14 cellular contexts compared by ENCODE assay signal in the genomic region with DNA sequence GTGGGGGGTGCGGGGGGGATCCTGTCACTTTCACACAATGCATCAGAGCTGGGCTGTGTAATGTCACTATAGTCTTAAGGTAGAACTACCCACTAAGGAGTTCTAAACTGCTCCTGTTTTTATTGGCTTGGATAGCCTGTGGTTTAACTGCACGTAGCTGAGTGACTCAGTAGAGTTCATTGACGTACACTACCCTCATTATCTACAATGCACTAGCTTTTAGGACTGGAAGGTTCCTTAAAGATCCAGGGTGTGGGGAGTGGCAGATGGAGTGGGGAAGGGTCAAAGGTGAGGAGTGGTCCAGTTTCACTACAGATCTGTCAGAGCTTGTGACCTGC.
DNase-seq lines count a peak whose midpoint lies in the region; ATAC-seq, FAIRE-seq and TF ChIP-seq lines count a peak whose summit lies in the region.
"Had no signal": no experiment of that assay in that cellular context is flagged by ENCODE, and none has a peak within 500 bp of the region (broad histone marks: within the 10 kb centered on the region; RNA-seq: fewer than 3 reads in every experiment).

No MANE protein-coding gene starts in this region.

- H3K27ac ChIP-seq in AG04450 (ENCODE audit: low read depth, low read length) (peak overlapping the region; percentile 77), IMR-90 (ENCODE audit: insufficient read depth, low read length) (peak overlapping the region; percentile 52), astrocyte (ENCODE audit: low read depth, low read length) (peak overlapping the region; percentile 69), keratinocyte (ENCODE audit: control insufficient read depth, insufficient read depth, low read length) (no peak overlapping the region)
- H3K27ac ChIP-seq: colonic mucosa, uterus had no signal

- TF ChIP-seq POLR2A in IMR-90 (IDR thresholded peaks at IDR 0.05; ENCODE audit: low read depth, low read length): no peak

- no CpG with 5 or more reads among the region's 3 CpGs for WGBS in IMR-90 (ENCODE audit: extremely low coverage in 2 of 2, insufficient read length in 1 of 2), 2 experiments

- dilution Hi-C loops in IMR-90 (cut with HindIII; ENCODE audit: low sequenced_read_pairs, unreplicated experiment): no loop called here
- dilution Hi-C loops in keratinocyte (cut with MboI; ENCODE audit: extremely low pct_ligation_motif_present, low sequenced_read_pairs): no loop called here

- H2BK120ac ChIP-seq in IMR-90 (ENCODE audit: low read depth, low read length): peak overlapping the region; percentile 71

- peak overlapping the region; percentile 51; the same call in 1 of the 2 replicates for H4K91ac ChIP-seq in IMR-90 (ENCODE audit: insufficient read depth, low read depth, low read length)

- H3K4me2 ChIP-seq in IMR-90 (ENCODE audit: low read depth, low read length) (peak overlapping the region; percentile 18; the same call in 1 of the 2 replicates), astrocyte (ENCODE audit: low read length) (peak overlapping the region; percentile 31), keratinocyte (ENCODE audit: control insufficient read depth, extremely low read depth, insufficient read depth, low read depth, low read length) (no peak overlapping the region)

- H3K36me3 ChIP-seq in IMR-90 (ENCODE audit: control insufficient read depth, insufficient read depth, low read length) (no peaks in the 10 kb centered on the region), astrocyte (ENCODE audit: insufficient read depth, low read length) (no peaks in the 10 kb centered on the region), keratinocyte (ENCODE audit: control insufficient read depth in 2 of 2, extremely low read depth in 1 of 2, insufficient read depth in 2 of 2, low read length in 2 of 2) (no peaks in the 10 kb centered on the region)
- H3K36me3 ChIP-seq: colonic mucosa, uterus had no signal

- peak; percentile 99 for FAIRE-seq in astrocyte (lab: Jason Lieb, UNC)
- FAIRE-seq in keratinocyte (lab: Jason Lieb, UNC): peak; percentile 64
- FAIRE-seq: TTC549 had no signal

- H3K9ac ChIP-seq in IMR-90 (ENCODE audit: low read depth, low read length) (no peak overlapping the region), astrocyte (ENCODE audit: low read length) (no peak overlapping the region), keratinocyte (ENCODE audit: control insufficient read depth, extremely low read depth, insufficient read depth, low read length) (no peak overlapping the region)

- peak overlapping the region; percentile 89 for H3K18ac ChIP-seq in IMR-90 (ENCODE audit: low read depth, low read length)

- peak overlapping the region; percentile 91 for H2BK20ac ChIP-seq in IMR-90 (ENCODE audit: low read depth, low read length)

- H3K4me3 ChIP-seq in AG04450 (ENCODE audit: low read depth, low read length): no peak overlapping the region
- H3K4me3 ChIP-seq in IMR-90 (ENCODE audit: insufficient read depth, low read depth, low read length): no peak overlapping the region
- no peak overlapping the region for H3K4me3 ChIP-seq in astrocyte (ENCODE audit: insufficient read depth, low read depth, low read length)
- no peak overlapping the region for H3K4me3 ChIP-seq in keratinocyte (ENCODE audit: control insufficient read depth in 2 of 3, extremely low read depth in 1 of 3, insufficient read depth in 2 of 3, low read depth in 1 of 3, low read length in 3 of 3)
- H3K4me3 ChIP-seq: colonic mucosa, uterus had no signal

- H3K23ac ChIP-seq in IMR-90 (ENCODE audit: low read depth, low read length): peak overlapping the region; percentile 45; the same call in 1 of the 2 replicates

- H2BK15ac ChIP-seq in IMR-90 (ENCODE audit: low read depth, low read length): peak overlapping the region; percentile 87; the same call in 2 of the 3 replicates

- no peaks in the 10 kb centered on the region for H3K4me1 Mint-ChIP-seq in astrocyte (ENCODE audit: low read depth, unreplicated experiment)

- no peaks in the 10 kb centered on the region for H3K79me1 ChIP-seq in IMR-90 (ENCODE audit: low read depth in 1 of 2, low read length in 2 of 2)

- H3K9me3 ChIP-seq in AG04450 (ENCODE audit: control insufficient read depth, insufficient read depth, low read length): no peaks in the 10 kb centered on the region
- H3K9me3 ChIP-seq in IMR-90 (ENCODE audit: control insufficient read depth, insufficient read depth, low read length): no peaks in the 10 kb centered on the region
- no peaks in the 10 kb centered on the region for H3K9me3 ChIP-seq in astrocyte (ENCODE audit: insufficient read depth, low read depth, low read length)
- H3K9me3 ChIP-seq in keratinocyte (ENCODE audit: control insufficient read depth, low read depth, low read length): no peaks in the 10 kb centered on the region
- H3K9me3 ChIP-seq: colonic mucosa, uterus had no signal

- H3K79me2 ChIP-seq in astrocyte (ENCODE audit: insufficient read depth, low read length) (no peaks in the 10 kb centered on the region), keratinocyte (ENCODE audit: control insufficient read depth, insufficient read depth, low read length) (no peaks in the 10 kb centered on the region)

- H3K27ac Mint-ChIP-seq in astrocyte (ENCODE audit: unreplicated experiment): no peak overlapping the region
- H3K27ac Mint-ChIP-seq: activated T-cell treated with anti-CD3 and anti-CD28 coated beads, Interleukin-2, amount 50 U/mL, for 72 hours; CD14-positive monocyte had no signal

- in situ Hi-C loops in IMR-90 (cut with MboI; ENCODE audit: low sequenced_read_pairs): no loop called here

- H4K20me1 ChIP-seq in IMR-90 (ENCODE audit: insufficient read depth, low read length) (no peaks in the 10 kb centered on the region), astrocyte (ENCODE audit: insufficient read depth, low read length) (no peaks in the 10 kb centered on the region), keratinocyte (ENCODE audit: control insufficient read depth, extremely low read depth, insufficient read depth, low read length) (no peaks in the 10 kb centered on the region)

- H2AK9ac ChIP-seq in IMR-90 (replicated peaks; ENCODE audit: low read depth, low read length, poor library complexity): peak overlapping the region; percentile 57

- peak overlapping the region; percentile 23 for H3K14ac ChIP-seq in IMR-90 (replicated peaks; ENCODE audit: low read depth, low read length)

- no peaks in the 10 kb centered on the region for H3K27me3 Mint-ChIP-seq in astrocyte (ENCODE audit: low read depth, unreplicated experiment)

- POLR2A ChIA-PET in AG04450 (lab: Yijun Ruan, JAX): no interaction called here
- POLR2A ChIA-PET in IMR-90 (lab: Charles Lee; ENCODE audit: unreplicated experiment): interaction anchor here (0.7 kb wide), 1 partner anchor 58 kb away, joined by 3 read pairs; no protein-coding TSS in a partner anchor

- peak overlapping the region; percentile 7 to 83; a peak in 3 of 4 replicates for H4K8ac ChIP-seq in IMR-90 (ENCODE audit: low read depth in 2 of 2, low read length in 2 of 2)

- CTCF ChIA-PET in AG04450 (lab: Charles Lee): interaction anchor here (0.7 to 0.9 kb wide), 2 partner anchors 10 to 56 kb away, joined by 3 read pairs; no protein-coding TSS in a partner anchor
- CTCF ChIA-PET in IMR-90 (lab: Yijun Ruan, JAX): no interaction called here

- TF ChIP-seq RAD21 in IMR-90 (IDR thresholded peaks at IDR 0.05; ENCODE audit: low read length): no peak

- H3K4me3 Mint-ChIP-seq in astrocyte (ENCODE audit: unreplicated experiment): no peak overlapping the region
- H3K4me3 Mint-ChIP-seq: activated T-cell treated with anti-CD3 and anti-CD28 coated beads, Interleukin-2, amount 50 U/mL, for 72 hours; CD14-positive monocyte had no signal

- H3K4me1 ChIP-seq in IMR-90 (ENCODE audit: control insufficient read depth, insufficient read depth, low read length) (peaks cover 14% of the 10 kb centered on the region), astrocyte (ENCODE audit: insufficient read depth, low read length) (peaks cover 10% of the 10 kb centered on the region), keratinocyte (ENCODE audit: control insufficient read depth, extremely low read depth, insufficient read depth, low read length) (no peaks in the 10 kb centered on the region)
- H3K4me1 ChIP-seq: colonic mucosa, uterus had no signal

- intact Hi-C loops in IMR-90 (cut with micrococcal nuclease): loop anchor here (5.0 kb wide), 1 partner anchor 658 kb away; a partner anchor contains a TSS

- no peaks in the 10 kb centered on the region for H3K9me3 Mint-ChIP-seq in astrocyte (ENCODE audit: unreplicated experiment)

- H3K27me3 ChIP-seq in AG04450 (ENCODE audit: control insufficient read depth, insufficient read depth, low read length) (no peaks in the 10 kb centered on the region), IMR-90 (ENCODE audit: control insufficient read depth, insufficient read depth, low read length) (no peaks in the 10 kb centered on the region), astrocyte (ENCODE audit: insufficient read depth, low read length) (no peaks in the 10 kb centered on the region), keratinocyte (ENCODE audit: control insufficient read depth, extremely low read depth, insufficient read depth, low read length) (no peaks in the 10 kb centered on the region)
- H3K27me3 ChIP-seq: colonic mucosa, uterus had no signal

- H3K9me1 ChIP-seq in IMR-90 (ENCODE audit: insufficient read depth, low read length): peaks cover 3% of the 10 kb centered on the region; the same call in 1 of the 2 replicates
- H3K9me1 ChIP-seq in keratinocyte (ENCODE audit: control insufficient read depth, extremely low read depth, insufficient read depth, low read length): no peaks in the 10 kb centered on the region

- peak overlapping the region; percentile 97 for H2BK5ac ChIP-seq in IMR-90 (ENCODE audit: low read depth, low read length, poor library complexity, severe bottlenecking)

- H3K4ac ChIP-seq in IMR-90 (ENCODE audit: low read depth, low read length): peak overlapping the region; percentile 61

- DNase-seq in AG04450 (ENCODE audit: low read depth, low spot score) (peak; percentile 82), IMR-90 (peak; percentile 99), astrocyte (ENCODE audit: low read depth) (peak; percentile 99), keratinocyte (ENCODE audit: low read depth, low spot score) (no peak), retina (no peak), T-helper 1 cell (no peak), NCI-H345 treated with DMSO at 0.1 percent for 48 hours (lab: John Stamatoyannopoulos, UW; ENCODE audit: unreplicated experiment) (no peak)
- DNase-seq: activated T-cell treated with anti-CD3 and anti-CD28 coated beads, Interleukin-2, amount 50 U/mL, for 72 hours; colonic mucosa; NCI-H82; uterus had no signal

- no peak for TF ChIP-seq CTCF in AG04450 (IDR thresholded peaks at IDR 0.05; ENCODE audit: low read depth, low read length)
- TF ChIP-seq CTCF in IMR-90 (conservative IDR thresholded peaks at IDR 0.05; ENCODE audit: low read depth, low read length): no peak
- no peak for TF ChIP-seq CTCF in astrocyte (IDR thresholded peaks at IDR 0.05; ENCODE audit: insufficient read depth, low read depth, low read length)
- TF ChIP-seq CTCF in keratinocyte (optimal IDR thresholded peaks at IDR 0.05 in 1 of 3, IDR thresholded peaks at IDR 0.05 in 1 of 3, conservative IDR thresholded peaks at IDR 0.05 in 1 of 3; ENCODE audit: extremely low read depth in 1 of 3, insufficient read depth in 2 of 3, low read length in 3 of 3): no peak

- H2AK5ac ChIP-seq in IMR-90 (ENCODE audit: low read depth, low read length): peak overlapping the region; percentile 68

- H2AFZ ChIP-seq in IMR-90 (replicated peaks; ENCODE audit: low read length, poor library complexity) (peak overlapping the region; percentile 90), astrocyte (ENCODE audit: low read depth, low read length) (peak overlapping the region; percentile 4), keratinocyte (ENCODE audit: control insufficient read depth, low read length) (no peak overlapping the region)

- BruUV-seq in IMR-90 (replicated peaks; lab: Mats Ljungman, UMichigan): no TSS peak

- peak; percentile 89 for ATAC-seq in IMR-90 (ENCODE audit: low read depth)
- no peak for ATAC-seq in HG02938 (IDR thresholded peaks at IDR 0.05; ENCODE audit: unreplicated experiment)
- ATAC-seq: activated T-cell treated with anti-CD3 and anti-CD28 coated beads, Interleukin-2, amount 50 U/mL, for 72 hours had no signal

- H3K36me3 Mint-ChIP-seq in astrocyte (ENCODE audit: low read depth, unreplicated experiment): no peaks in the 10 kb centered on the region
- H3K36me3 Mint-ChIP-seq: CD14-positive monocyte had no signal

- peak overlapping the region; percentile 78 for H4K5ac ChIP-seq in IMR-90 (ENCODE audit: low read depth, low read length)

- H3K56ac ChIP-seq in IMR-90 (ENCODE audit: extremely low read depth, insufficient read depth, low read length): no peak overlapping the region

Comparison
In these comparisons a context has a peak if more than half of its experiments do, and no peak if none do; other contexts are left out.
1. DNase-seq: peak in AG04450 (single experiment), IMR-90 (single experiment) and astrocyte (single experiment); none in keratinocyte (single experiment), retina (single experiment), T-helper 1 cell (0 of 5) and NCI-H345 treated with DMSO at 0.1 percent for 48 hours (single experiment).